ENCODE assay signal across 20 cellular contexts in the genomic region with DNA sequence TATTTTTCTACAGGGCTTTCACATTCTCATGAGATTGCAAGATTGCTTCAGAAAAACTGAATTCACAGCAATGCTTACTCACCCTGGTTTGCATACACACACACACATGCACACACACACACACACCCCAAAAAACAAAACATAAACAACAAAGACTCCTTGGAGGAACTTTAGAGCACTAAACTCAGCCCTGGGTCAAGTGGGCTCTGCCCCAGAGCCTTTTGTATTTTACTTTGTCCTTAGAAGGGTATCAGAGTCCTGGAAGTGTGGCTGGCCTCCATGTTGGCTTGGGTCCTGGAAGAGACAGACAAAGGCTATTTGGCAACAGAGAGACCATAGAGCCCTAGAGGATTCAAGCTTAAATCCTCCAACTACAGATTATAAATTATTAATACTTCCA. TPM values are rescaled to one million over a fixed set of nuclear protein-coding genes. Genes with fewer than 3 reads are reported as not detected.
DNase-seq lines count a peak whose midpoint lies in the region; ATAC-seq and TF ChIP-seq lines count a peak whose summit lies in the region.
"Had no signal": no experiment of that assay in that cellular context is flagged by ENCODE, and none has a peak within 500 bp of the region (broad histone marks: within the 10 kb centered on the region; RNA-seq: fewer than 3 reads in every experiment).

No MANE protein-coding gene starts in this region.

- H3K9me3 ChIP-seq in esophagus squamous epithelium: no peaks in the 10 kb centered on the region
- no peaks in the 10 kb centered on the region for H3K9me3 ChIP-seq in gastrocnemius medialis

- peaks cover 6% of the 10 kb centered on the region for H3K27me3 Mint-ChIP-seq in activated CD4-positive, alpha-beta T cell treated with anti-CD3 and anti-CD28 coated beads for 36 hours
- peaks cover 22 to 23% of the 10 kb centered on the region in 2 donors for H3K27me3 Mint-ChIP-seq in natural killer cell (ENCODE audit: low read depth in 2 of 2)

- no peaks in the 10 kb centered on the region for H3K4me1 Mint-ChIP-seq in activated CD4-positive, alpha-beta T cell treated with anti-CD3 and anti-CD28 coated beads for 36 hours
- no peaks in the 10 kb centered on the region for H3K4me1 Mint-ChIP-seq in natural killer cell
- H3K4me1 Mint-ChIP-seq: activated naive CD8-positive, alpha-beta T cell treated with anti-CD3 and anti-CD28 coated beads, Interleukin-2, amount 10 ng/mL, durations not matched to agents 7 days and 5 days; activated T-helper 17 cell treated with anti-CD3 and anti-CD28 coated beads, Interleukin-2, amount 50 U/mL, for 72 hours; naive thymus-derived CD8-positive, alpha-beta T cell had no signal

- no peaks in the 10 kb centered on the region for H3K9me3 Mint-ChIP-seq in activated CD4-positive, alpha-beta T cell treated with anti-CD3 and anti-CD28 coated beads for 36 hours (ENCODE audit: low read depth)
- no peaks in the 10 kb centered on the region for H3K9me3 Mint-ChIP-seq in natural killer cell
- H3K9me3 Mint-ChIP-seq: activated T-helper 17 cell treated with anti-CD3 and anti-CD28 coated beads, Interleukin-2, amount 50 U/mL, for 72 hours had no signal

- no peak overlapping the region for H3K27ac Mint-ChIP-seq in activated CD4-positive, alpha-beta T cell treated with anti-CD3 and anti-CD28 coated beads for 36 hours
- H3K27ac Mint-ChIP-seq in natural killer cell: no peak overlapping the region
- H3K27ac Mint-ChIP-seq: activated naive CD8-positive, alpha-beta T cell treated with anti-CD3 and anti-CD28 coated beads, Interleukin-2, amount 10 ng/mL, durations not matched to agents 7 days and 5 days; activated T-helper 17 cell treated with anti-CD3 and anti-CD28 coated beads, Interleukin-2, amount 50 U/mL, for 72 hours; naive thymus-derived CD8-positive, alpha-beta T cell had no signal

- intact Hi-C loops in esophagus squamous epithelium (cut with DNase I): no loop called here
- intact Hi-C loops in gastrocnemius medialis (cut with DNase I; ENCODE audit: low total_unique reads): no loop called here
- intact Hi-C loops in activated CD4-positive, alpha-beta T cell treated with anti-CD3 and anti-CD28 coated beads for 36 hours (cut with DNase I, micrococcal nuclease): no loop called here
- intact Hi-C loops in natural killer cell (cut with micrococcal nuclease): no loop called here

- H3K4me3 ChIP-seq in esophagus squamous epithelium (no peak overlapping the region), gastrocnemius medialis (no peak overlapping the region)
- H3K4me3 ChIP-seq: cardiac muscle cell had no signal

- TF ChIP-seq CTCF in esophagus squamous epithelium (IDR thresholded peaks at IDR 0.05) (no peak), gastrocnemius medialis (IDR thresholded peaks at IDR 0.05 in 4 of 5, conservative IDR thresholded peaks at IDR 0.05 in 1 of 5) (no peak), natural killer cell (IDR thresholded peaks at IDR 0.05) (no peak)

- peak overlapping the region in 3 of 4 donors; percentile 62 to 79 (median 71) for H3K27ac ChIP-seq in esophagus squamous epithelium
- peak overlapping the region; percentile 20 to 54 (median 40) for H3K27ac ChIP-seq in gastrocnemius medialis
- H3K27ac ChIP-seq: cardiac muscle cell, epithelial cell of prostate, KMS-11 had no signal

- H3K36me3 Mint-ChIP-seq in activated CD4-positive, alpha-beta T cell treated with anti-CD3 and anti-CD28 coated beads for 36 hours (ENCODE audit: low read depth): no peaks in the 10 kb centered on the region
- H3K36me3 Mint-ChIP-seq in natural killer cell: no peaks in the 10 kb centered on the region
- H3K36me3 Mint-ChIP-seq: activated naive CD8-positive, alpha-beta T cell treated with anti-CD3 and anti-CD28 coated beads, Interleukin-2, amount 10 ng/mL, durations not matched to agents 7 days and 5 days; naive thymus-derived CD8-positive, alpha-beta T cell had no signal

- POLR2A ChIA-PET in activated CD4-positive, alpha-beta T cell treated with anti-CD3 and anti-CD28 coated beads for 36 hours (lab: Charles Lee): no interaction called here

- H3K36me3 ChIP-seq in esophagus squamous epithelium: no peaks in the 10 kb centered on the region
- no peaks in the 10 kb centered on the region for H3K36me3 ChIP-seq in gastrocnemius medialis
- H3K36me3 ChIP-seq: cardiac muscle cell had no signal

- H3K4me1 ChIP-seq in esophagus squamous epithelium (peaks cover 0 to 27% (median 11%) of the 10 kb centered on the region in 3 donors), gastrocnemius medialis (peaks cover 0 to 8% of the 10 kb centered on the region in 2 donors)

- in situ Hi-C loops in gastrocnemius medialis (cut with MboI; ENCODE audit: low sequenced_read_pairs in 4 of 4): loop anchor here in 2 of 4 donors (10.0 to 25.0 kb wide), 2 partner anchors 169 to 201 kb away; partner anchors contain the start of gene NAPB (in 1 of the 2)

- peak; percentile 41 to 64 for ATAC-seq in gastrocnemius medialis
- ATAC-seq in activated CD4-positive, alpha-beta T cell treated with anti-CD3 and anti-CD28 coated beads for 36 hours: no peak
- no peak for ATAC-seq in natural killer cell
- ATAC-seq: activated T-helper 17 cell treated with anti-CD3 and anti-CD28 coated beads, Interleukin-2, amount 50 U/mL, for 72 hours; naive thymus-derived CD8-positive, alpha-beta T cell had no signal

- H3K27me3 ChIP-seq in esophagus squamous epithelium (no peaks in the 10 kb centered on the region), gastrocnemius medialis (no peaks in the 10 kb centered on the region)
- H3K27me3 ChIP-seq: cardiac muscle cell had no signal

- CTCF ChIA-PET in activated CD4-positive, alpha-beta T cell treated with anti-CD3 and anti-CD28 coated beads for 36 hours (lab: Charles Lee): no interaction called here

- TF ChIP-seq POLR2A in esophagus squamous epithelium (IDR thresholded peaks at IDR 0.05) (no peak), gastrocnemius medialis (IDR thresholded peaks at IDR 0.05) (no peak)

- H3K4me3 Mint-ChIP-seq in activated CD4-positive, alpha-beta T cell treated with anti-CD3 and anti-CD28 coated beads for 36 hours: no peak overlapping the region
- H3K4me3 Mint-ChIP-seq in natural killer cell: no peak overlapping the region
- H3K4me3 Mint-ChIP-seq: activated naive CD8-positive, alpha-beta T cell treated with anti-CD3 and anti-CD28 coated beads, Interleukin-2, amount 10 ng/mL, durations not matched to agents 7 days and 5 days; activated T-helper 17 cell treated with anti-CD3 and anti-CD28 coated beads, Interleukin-2, amount 50 U/mL, for 72 hours; naive thymus-derived CD8-positive, alpha-beta T cell had no signal

- DNase-seq in esophagus squamous epithelium (lab: John Stamatoyannopoulos, UW) (no peak), iris pigment epithelial cell (ENCODE audit: low read depth) (peak; percentile 24), gastrocnemius medialis (peak in 1 of 2 donors; percentile 19), natural killer cell (no peak), HPDE6-E6E7 (ENCODE audit: extremely low spot score) (no peak), NCI-H2171 treated with DMSO at 0.1 percent for 48 hours (lab: John Stamatoyannopoulos, UW) (no peak)
- DNase-seq in activated CD4-positive, alpha-beta T cell treated with anti-CD3 and anti-CD28 coated beads for 36 hours: no peak
- DNase-seq: activated CD4-positive, CD25-positive, alpha-beta regulatory T cell treated with anti-CD3 and anti-CD28 coated beads, Interleukin-2, amount 50 U/mL, for 72 hours; activated naive CD8-positive, alpha-beta T cell treated with anti-CD3 and anti-CD28 coated beads, Interleukin-2, amount 10 ng/mL, durations not matched to agents 7 days and 5 days; mammary epithelial cell; MV-4-11; naive thymus-derived CD8-positive, alpha-beta T cell; NCI-H1930; NCI-H446 treated with DMSO at 0.1 percent for 48 hours; RPMI8226 had no signal

RNA-seq across cellular contexts. Expression of gene CST9, which starts 8.0 kb away (rescaled TPM):
- total RNA-seq in esophagus squamous epithelium (not detected), gastrocnemius medialis (not detected), natural killer cell (not detected)
- not detected for total RNA-seq in activated CD4-positive, alpha-beta T cell treated with anti-CD3 and anti-CD28 coated beads for 36 hours
- total RNA-seq: activated naive CD8-positive, alpha-beta T cell treated with anti-CD3 and anti-CD28 coated beads, Interleukin-2, amount 10 ng/mL, durations not matched to agents 7 days and 5 days; activated T-helper 17 cell treated with anti-CD3 and anti-CD28 coated beads, Interleukin-2, amount 50 U/mL, for 72 hours; cardiac muscle cell; mammary epithelial cell; naive thymus-derived CD8-positive, alpha-beta T cell; posterior vena cava had no signal

RNA-seq across cellular contexts. Expression of gene CST3, which starts 24.1 kb away (rescaled TPM):
- total RNA-seq in esophagus squamous epithelium (100 to 1,000 TPM; 323 to 899 (median 600) TPM), gastrocnemius medialis (1,000 to 10,000 TPM in 1 of 4 donors, 100 to 1,000 TPM in 3; 461 to 1,821 (median 697) TPM), natural killer cell (100 to 1,000 TPM in 1 of 3 donors, 10 to 100 TPM in 2; 30.0 to 118 (median 83.8) TPM)
- 1 to 10 TPM; 1.0 to 1.4 TPM for total RNA-seq in activated CD4-positive, alpha-beta T cell treated with anti-CD3 and anti-CD28 coated beads for 36 hours
- total RNA-seq: activated T-helper 17 cell treated with anti-CD3 and anti-CD28 coated beads, Interleukin-2, amount 50 U/mL, for 72 hours had no signal

RNA-seq across cellular contexts. Expression of gene CST9L, which starts 45.4 kb away (rescaled TPM):
- total RNA-seq in esophagus squamous epithelium: not detected
- total RNA-seq in gastrocnemius medialis: not detected
- total RNA-seq in activated CD4-positive, alpha-beta T cell treated with anti-CD3 and anti-CD28 coated beads for 36 hours: not detected
- not detected for total RNA-seq in natural killer cell
- total RNA-seq: activated naive CD8-positive, alpha-beta T cell treated with anti-CD3 and anti-CD28 coated beads, Interleukin-2, amount 10 ng/mL, durations not matched to agents 7 days and 5 days; activated T-helper 17 cell treated with anti-CD3 and anti-CD28 coated beads, Interleukin-2, amount 50 U/mL, for 72 hours; cardiac muscle cell; mammary epithelial cell; naive thymus-derived CD8-positive, alpha-beta T cell; posterior vena cava had no signal

Comparison
In these comparisons a context has a peak if more than half of its experiments do, and no peak if none do; other contexts are left out.
1. ATAC-seq: peak in gastrocnemius medialis (2 of 2); none in activated CD4-positive, alpha-beta T cell treated with anti-CD3 and anti-CD28 coated beads for 36 hours (single experiment) and natural killer cell (0 of 3).
2. RNA of gene CST3, which starts 24.1 kb away (total RNA-seq): 461 to 1,821 TPM in gastrocnemius medialis, 323 to 899 TPM in esophagus squamous epithelium and 30.0 to 118 TPM in natural killer cell; 1.0 to 1.4 TPM in activated CD4-positive, alpha-beta T cell treated with anti-CD3 and anti-CD28 coated beads for 36 hours; every median in the first group is over 10 times any median in the second.